ENCODE assay signal across 7 cellular contexts in genomic region chr17:63998050-63998720, GRCh38. TPM values are rescaled to one million over a fixed set of nuclear protein-coding genes. Genes with fewer than 3 reads are reported as not detected.
DNase-seq lines count a peak whose midpoint lies in the region; ATAC-seq and TF ChIP-seq lines count a peak whose summit lies in the region.

TSS of gene PRR29 (plus strand) at chr17:63998351. CDS start at chr17:63998365, 14 bp downstream.

- peak within 1 kb of the TSS in 1 of 2 experiments; percentile 86; a peak in 1 of 4 replicates for H4K8ac ChIP-seq in IMR-90 (ENCODE audit: low read depth in 2 of 2, low read length in 2 of 2)

- in situ Hi-C loops in IMR-90 (cut with MboI; ENCODE audit: low sequenced_read_pairs), result no loop called here

- peaks cover 27% of the 10 kb centered on the region for H3K4me1 Mint-ChIP-seq in activated naive CD4-positive, alpha-beta T cell treated with anti-CD3 and anti-CD28 coated beads for 36 hours (ENCODE audit: low read depth)

- TF ChIP-seq POLR2A in IMR-90 (IDR thresholded peaks at IDR 0.05; ENCODE audit: low read depth, low read length) (no peak), upper lobe of left lung (IDR thresholded peaks at IDR 0.05) (no peak)

- no peaks in the 10 kb centered on the region for H3K36me3 Mint-ChIP-seq in activated naive CD4-positive, alpha-beta T cell treated with anti-CD3 and anti-CD28 coated beads for 36 hours (ENCODE audit: low read depth)

- no peak within 1 kb of the TSS for H2BK120ac ChIP-seq in IMR-90 (ENCODE audit: low read depth, low read length)

- H3K27ac Mint-ChIP-seq in activated naive CD4-positive, alpha-beta T cell treated with anti-CD3 and anti-CD28 coated beads for 36 hours, result no peak within 1 kb of the TSS

- H3K27me3 Mint-ChIP-seq in activated naive CD4-positive, alpha-beta T cell treated with anti-CD3 and anti-CD28 coated beads for 36 hours (ENCODE audit: low read depth), result no peaks in the 10 kb centered on the region

- peak; percentile 72 for ATAC-seq in GM18502 (IDR thresholded peaks at IDR 0.05; ENCODE audit: poor library complexity, unreplicated experiment)
- ATAC-seq in IMR-90 (ENCODE audit: low read depth), result peak; percentile 98
- ATAC-seq in Right ventricle myocardium superior (ENCODE audit: poor library complexity), result peak; percentile 71
- peak; percentile 42 to 78 for ATAC-seq in upper lobe of left lung (ENCODE audit: low FRiP score in 2 of 2)

- CTCF ChIA-PET in IMR-90 (lab: Yijun Ruan, JAX), result no interaction called here
- CTCF ChIA-PET in activated naive CD4-positive, alpha-beta T cell treated with anti-CD3 and anti-CD28 coated beads for 36 hours (lab: Charles Lee), result interaction anchor here (0.6 to 1.5 kb wide), 4 partner anchors 18 to 135 kb away, joined by 3 to 4 read pairs (median 3); no protein-coding TSS in a partner anchor

- peak within 1 kb of the TSS; percentile 34; the same call in 1 of the 2 replicates for H3K23ac ChIP-seq in IMR-90 (ENCODE audit: low read depth, low read length)

- TF ChIP-seq RAD21 in IMR-90 (IDR thresholded peaks at IDR 0.05; ENCODE audit: low read length), result no peak

- H2BK5ac ChIP-seq in IMR-90 (ENCODE audit: low read depth, low read length, poor library complexity, severe bottlenecking), result no peak within 1 kb of the TSS

- no peaks in the 10 kb centered on the region for H3K4me1 ChIP-seq in IMR-90 (ENCODE audit: control insufficient read depth, insufficient read depth, low read length)
- H3K4me1 ChIP-seq in upper lobe of left lung, result peaks cover 22 to 50% (median 38%) of the 10 kb centered on the region in 4 donors

- H2BK15ac ChIP-seq in IMR-90 (ENCODE audit: low read depth, low read length), result no peak within 1 kb of the TSS

- no peak for TF ChIP-seq CTCF in IMR-90 (conservative IDR thresholded peaks at IDR 0.05; ENCODE audit: low read depth, low read length)
- peak in 1 of 6 experiments; percentile 20 for TF ChIP-seq CTCF in upper lobe of left lung (IDR thresholded peaks at IDR 0.05)

- no peaks in the 10 kb centered on the region for H3K9me3 ChIP-seq in IMR-90 (ENCODE audit: control insufficient read depth, insufficient read depth, low read length)
- no peaks in the 10 kb centered on the region for H3K9me3 ChIP-seq in upper lobe of left lung

- H3K9me3 Mint-ChIP-seq in activated naive CD4-positive, alpha-beta T cell treated with anti-CD3 and anti-CD28 coated beads for 36 hours, result no peaks in the 10 kb centered on the region

- no CpG with 5 or more reads among the region's 43 CpGs for WGBS in IMR-90 (ENCODE audit: extremely low coverage in 2 of 2, insufficient read length in 1 of 2), 2 experiments
- 2 to 4% methylated on average over 12 to 37 of the region's 43 CpGs for WGBS in upper lobe of left lung, 2 donors

- intact Hi-C loops in IMR-90 (cut with micrococcal nuclease), result no loop called here
- intact Hi-C loops in activated naive CD4-positive, alpha-beta T cell treated with anti-CD3 and anti-CD28 coated beads for 36 hours (cut with micrococcal nuclease), result no loop called here
- intact Hi-C loops in Right ventricle myocardium superior (cut with DNase I), result no loop called here

- H3K9ac ChIP-seq in IMR-90 (ENCODE audit: low read depth, low read length), result peak within 1 kb of the TSS; percentile 75

- POLR2A ChIA-PET in IMR-90 (lab: Charles Lee; ENCODE audit: unreplicated experiment), result no interaction called here

- no peak within 1 kb of the TSS for H2BK20ac ChIP-seq in IMR-90 (ENCODE audit: low read depth, low read length)

- peak within 1 kb of the TSS; percentile 92 for H3K4me2 ChIP-seq in IMR-90 (ENCODE audit: low read depth, low read length)

- H2AK9ac ChIP-seq in IMR-90 (replicated peaks; ENCODE audit: low read depth, low read length, poor library complexity), result no peak within 1 kb of the TSS

- H3K18ac ChIP-seq in IMR-90 (ENCODE audit: low read depth, low read length), result peak within 1 kb of the TSS; percentile 4; the same call in 1 of the 2 replicates

- H3K36me3 ChIP-seq in IMR-90 (ENCODE audit: control insufficient read depth, insufficient read depth, low read length) (no peaks in the 10 kb centered on the region), upper lobe of left lung (peaks cover 0 to 12% (median 5%) of the 10 kb centered on the region in 4 donors)

- H3K56ac ChIP-seq in IMR-90 (ENCODE audit: extremely low read depth, insufficient read depth, low read length), result no peak within 1 kb of the TSS

- H3K27me3 ChIP-seq in IMR-90 (ENCODE audit: control insufficient read depth, insufficient read depth, low read length), result peaks cover 47% of the 10 kb centered on the region
- H3K27me3 ChIP-seq in upper lobe of left lung, result no peaks in the 10 kb centered on the region

- no peak within 1 kb of the TSS for H4K91ac ChIP-seq in IMR-90 (ENCODE audit: insufficient read depth, low read depth, low read length)

- dilution Hi-C loops in IMR-90 (cut with HindIII; ENCODE audit: low sequenced_read_pairs, unreplicated experiment), result no loop called here

- peak within 1 kb of the TSS; percentile 86 for H3K4me3 Mint-ChIP-seq in activated naive CD4-positive, alpha-beta T cell treated with anti-CD3 and anti-CD28 coated beads for 36 hours

- no peak within 1 kb of the TSS for H2AK5ac ChIP-seq in IMR-90 (ENCODE audit: low read depth, low read length)

- no TSS peak for BruUV-seq in IMR-90 (replicated peaks; lab: Mats Ljungman, UMichigan)

- H3K4me3 ChIP-seq in IMR-90 (ENCODE audit: insufficient read depth, low read depth, low read length) (peak within 1 kb of the TSS; percentile 75), upper lobe of left lung (peak within 1 kb of the TSS; percentile 58 to 72 (median 64))

- H2AFZ ChIP-seq in IMR-90 (replicated peaks; ENCODE audit: low read length, poor library complexity), result peak within 1 kb of the TSS; percentile 99

- DNase-seq in IMR-90, result peak; percentile 31
- peak; percentile 70 for DNase-seq in SK-N-DZ (ENCODE audit: low spot score)
- DNase-seq in activated naive CD4-positive, alpha-beta T cell treated with anti-CD3 and anti-CD28 coated beads for 36 hours, result peak; percentile 71
- DNase-seq in Right ventricle myocardium superior, result peak; percentile 83
- peak; percentile 29 for DNase-seq in pons (ENCODE audit: low spot score)
- DNase-seq in upper lobe of left lung, result peak; percentile 75 to 94

- no peak within 1 kb of the TSS for H3K14ac ChIP-seq in IMR-90 (replicated peaks; ENCODE audit: low read depth, low read length)

- H4K5ac ChIP-seq in IMR-90 (ENCODE audit: low read depth, low read length), result no peak within 1 kb of the TSS

- no peak for TF ChIP-seq EP300 in upper lobe of left lung (IDR thresholded peaks at IDR 0.05)

- H3K27ac ChIP-seq in IMR-90 (ENCODE audit: insufficient read depth, low read length) (no peak within 1 kb of the TSS), upper lobe of left lung (peak within 1 kb of the TSS in 3 of 4 donors; percentile 26 to 52 (median 39))

- H3K9me1 ChIP-seq in IMR-90 (ENCODE audit: insufficient read depth, low read length), result peaks cover 9% of the 10 kb centered on the region

- no peaks in the 10 kb centered on the region for H3K79me1 ChIP-seq in IMR-90 (ENCODE audit: low read depth in 1 of 2, low read length in 2 of 2)

- no peak within 1 kb of the TSS for H3K4ac ChIP-seq in IMR-90 (ENCODE audit: low read depth, low read length)

- H4K20me1 ChIP-seq in IMR-90 (ENCODE audit: insufficient read depth, low read length), result no peaks in the 10 kb centered on the region

TF ChIP-seq in IMR-90, 13 proteins besides CTCF, POLR2A, EP300 and RAD21:
- TF ChIP-seq ELK1 (IDR thresholded peaks at IDR 0.05; ENCODE audit: borderline replicate concordance, low read depth, low read length), result no peak
- peak; percentile 56; the same call in 1 of the 2 replicates for TF ChIP-seq MXI1 (IDR thresholded peaks at IDR 0.05; ENCODE audit: borderline replicate concordance, low read depth, low read length)

RNA-seq across cellular contexts. Expression of gene PRR29, which starts in this region (rescaled TPM):
- total RNA-seq in IMR-90 (2012; rRNA removed) (under 0.01 TPM in 1 of 2 replicates, not detected in the other), Right ventricle myocardium superior (0.30 TPM), upper lobe of left lung (10 to 100 TPM in 3 of 6 donors, 1 to 10 TPM in 2, under 1 TPM in 1; 0.97 to 30.1 (median 12.1) TPM)
- polyA plus RNA-seq in IMR-90 (2012; rRNA removed), result 0.11 and 0.17 TPM in 2 replicates
- polyA plus RNA-seq in IMR-90 (2012; cell fraction: cytosol; rRNA removed), result 0.37 and 1.6 TPM in 2 replicates
- 1.4 and 1.5 TPM in 2 replicates for polyA plus RNA-seq in IMR-90 (2012; cell fraction: nucleus; rRNA removed; ENCODE audit: low replicate concordance)
- polyA plus RNA-seq in SK-N-DZ (2014; cell fraction: cytosol; rRNA removed), result 0.28 TPM in 1 of 2 replicates, not detected in the other
- polyA plus RNA-seq in SK-N-DZ (2014; cell fraction: nucleus; rRNA removed), result 0.31 TPM in 1 of 2 replicates, not detected in the other
- under 1 TPM; 0.21 to 0.44 TPM for total RNA-seq in activated naive CD4-positive, alpha-beta T cell treated with anti-CD3 and anti-CD28 coated beads for 36 hours

Comparison
In these comparisons a context has a peak if more than half of its experiments do, and no peak if none do; other contexts are left out.
1. Peak in DNase-seq in activated naive CD4-positive, alpha-beta T cell treated with anti-CD3 and anti-CD28 coated beads for 36 hours; RNA of the gene not detected or under 1 TPM.
2. Peak in DNase-seq and ATAC-seq in Right ventricle myocardium superior; RNA of the gene not detected or under 1 TPM.
3. DNase-seq: peak in every context shown above with its lines; median percentile 84 in upper lobe of left lung; 83 in Right ventricle myocardium superior; 71 in activated naive CD4-positive, alpha-beta T cell treated with anti-CD3 and anti-CD28 coated beads for 36 hours; 70 in SK-N-DZ; 31 in IMR-90; 29 in pons.